21 cellular contexts compared by ENCODE assay signal in the genomic region with DNA sequence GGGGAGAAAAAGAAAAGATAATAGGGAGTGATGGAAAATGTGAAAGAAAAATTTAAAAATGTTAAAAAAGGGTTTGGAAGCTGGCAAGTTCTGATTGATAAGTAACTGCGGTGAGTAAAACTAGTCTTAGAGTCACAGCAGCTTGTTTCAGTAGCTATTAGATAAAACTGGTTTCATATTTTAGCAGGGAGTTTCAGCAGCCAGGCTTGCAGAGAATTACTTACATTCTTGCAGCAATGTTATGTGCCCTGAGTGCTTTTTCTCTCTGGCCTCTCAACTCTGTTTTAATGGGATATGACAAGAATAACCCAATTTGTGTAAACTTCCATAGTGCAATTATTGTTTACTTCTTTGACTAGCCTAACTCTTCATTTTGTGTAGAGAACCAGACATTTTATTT. TPM values are rescaled to one million over a fixed set of nuclear protein-coding genes. Genes with fewer than 3 reads are reported as not detected.
DNase-seq lines count a peak whose midpoint lies in the region; ATAC-seq and TF ChIP-seq lines count a peak whose summit lies in the region.
"Had no signal": no experiment of that assay in that cellular context is flagged by ENCODE, and none has a peak within 500 bp of the region (broad histone marks: within the 10 kb centered on the region; RNA-seq: fewer than 3 reads in every experiment).

No MANE protein-coding gene starts in this region.

- no peak overlapping the region for H2AFZ ChIP-seq in SK-N-SH (ENCODE audit: low read depth)
- no peak overlapping the region for H2AFZ ChIP-seq in HCT116 (ENCODE audit: low read depth, low read length, poor library complexity, severe bottlenecking)
- H2AFZ ChIP-seq in mammary epithelial cell (ENCODE audit: low read depth, low read length), result no peak overlapping the region

- H3K9me3 Mint-ChIP-seq in mesothelial cell of epicardium, result peaks cover 4% of the 10 kb centered on the region
- no peaks in the 10 kb centered on the region for H3K9me3 Mint-ChIP-seq in CD8-positive, alpha-beta memory T cell

- peaks cover 37% of the 10 kb centered on the region for H3K36me3 Mint-ChIP-seq in mesothelial cell of epicardium
- H3K36me3 Mint-ChIP-seq in CD8-positive, alpha-beta memory T cell, result peaks cover 20 to 49% (median 22%) of the 10 kb centered on the region in 3 donors

- TF ChIP-seq CTCF in SK-N-SH (IDR thresholded peaks at IDR 0.05), result no peak
- TF ChIP-seq CTCF in HCT116 (IDR thresholded peaks at IDR 0.05 in 2 of 3, conservative IDR thresholded peaks at IDR 0.05 in 1 of 3; ENCODE audit: borderline replicate concordance in 1 of 3, insufficient read depth in 1 of 3, low read depth in 2 of 3, low read length in 2 of 3), result no peak
- no peak for TF ChIP-seq CTCF in mammary epithelial cell (conservative IDR thresholded peaks at IDR 0.05 in 1 of 2, IDR thresholded peaks at IDR 0.05 in 1 of 2; ENCODE audit: extremely low read depth in 1 of 2, insufficient read depth in 1 of 2, low read depth in 1 of 2, low read length in 2 of 2)
- no peak for TF ChIP-seq CTCF in mesothelial cell of epicardium (IDR thresholded peaks at IDR 0.05; ENCODE audit: unreplicated experiment)

- H3K27ac ChIP-seq in SK-N-SH (ENCODE audit: low read depth in 2 of 2, low read length in 1 of 2) (no peak overlapping the region), HCT116 (ENCODE audit: low read depth, low read length) (no peak overlapping the region), mammary epithelial cell (ENCODE audit: insufficient read depth, low read depth, low read length) (no peak overlapping the region)
- H3K27ac ChIP-seq in CD8-positive, alpha-beta memory T cell (ENCODE audit: low read depth, low read length), result no peak overlapping the region
- H3K27ac ChIP-seq: 22Rv1, RWPE1 had no signal

- intact Hi-C loops in HCT116 (cut with micrococcal nuclease) (loop anchor here (10.0 kb wide), 1 partner anchor 240 kb away; no protein-coding TSS in a partner anchor), mammary epithelial cell (cut with micrococcal nuclease) (no loop called here)

- no peak for TF ChIP-seq POLR2A in HCT116 (IDR thresholded peaks at IDR 0.05; ENCODE audit: borderline replicate concordance, extremely low read depth, insufficient read depth, insufficient read length)

- TF ChIP-seq RAD21 in SK-N-SH (IDR thresholded peaks at IDR 0.05; ENCODE audit: low read length) (no peak), HCT116 (IDR thresholded peaks at IDR 0.05; ENCODE audit: low read depth) (no peak)

- peak; percentile 76 for ATAC-seq in SK-N-SH treated with all-trans-retinoic acid at 6 μM for 48 hours
- no peak for ATAC-seq in HCT116
- no peak for ATAC-seq in HG02763 (IDR thresholded peaks at IDR 0.05; ENCODE audit: unreplicated experiment)
- ATAC-seq: HepG2 had no signal

- CTCF ChIA-PET in SK-N-SH (lab: Yijun Ruan, JAX) (no interaction called here), HCT116 (lab: Charles Lee) (no interaction called here), mammary epithelial cell (lab: Charles Lee; ENCODE audit: low non-redundant PET) (no interaction called here)
- CTCF ChIA-PET in CD8-positive, alpha-beta memory T cell (lab: Charles Lee), result no interaction called here

- in situ Hi-C loops in mammary epithelial cell (cut with MboI; ENCODE audit: low sequenced_read_pairs in 2 of 2), result no loop called here

- no peaks in the 10 kb centered on the region for H3K27me3 Mint-ChIP-seq in mesothelial cell of epicardium (ENCODE audit: low read depth)
- no peaks in the 10 kb centered on the region for H3K27me3 Mint-ChIP-seq in CD8-positive, alpha-beta memory T cell

- peak overlapping the region; percentile 71 for H3K27ac Mint-ChIP-seq in mesothelial cell of epicardium
- H3K27ac Mint-ChIP-seq in CD8-positive, alpha-beta memory T cell, result no peak overlapping the region
- H3K27ac Mint-ChIP-seq: CD14-positive monocyte had no signal

- dilution Hi-C loops in mammary epithelial cell (cut with HindIII; ENCODE audit: low sequenced_read_pairs), result no loop called here

- WGBS in SK-N-SH (ENCODE audit: low lambda C conversion rate), result 100% methylated on average over 1 of the region's 1 CpG
- 100% methylated on average over 1 of the region's 1 CpG for WGBS in mammary epithelial cell (ENCODE audit: low coverage, missing lambda C conversion rate)

- H3K4me3 ChIP-seq in SK-N-SH (ENCODE audit: low read depth in 2 of 2, low read length in 1 of 2) (no peak overlapping the region), HCT116 (replicated peaks in 1 of 2; ENCODE audit: low read depth in 1 of 2, low read length in 2 of 2) (no peak overlapping the region), mammary epithelial cell (replicated peaks in 1 of 3; ENCODE audit: insufficient read depth in 1 of 3, low read depth in 2 of 3, low read length in 3 of 3) (no peak overlapping the region)
- no peak overlapping the region for H3K4me3 ChIP-seq in CD8-positive, alpha-beta memory T cell (ENCODE audit: low read length)
- H3K4me3 ChIP-seq: MG63 had no signal

- H4K20me1 ChIP-seq in SK-N-SH (ENCODE audit: insufficient read depth), result no peaks in the 10 kb centered on the region
- H4K20me1 ChIP-seq in HCT116 (ENCODE audit: insufficient read depth), result no peaks in the 10 kb centered on the region
- no peaks in the 10 kb centered on the region for H4K20me1 ChIP-seq in mammary epithelial cell (ENCODE audit: insufficient read depth, low read length)

- no peaks in the 10 kb centered on the region for H3K9me3 ChIP-seq in SK-N-SH
- H3K9me3 ChIP-seq in HCT116 (ENCODE audit: control insufficient read depth in 1 of 2, insufficient read depth in 1 of 2, low read depth in 1 of 2, low read length in 2 of 2), result no peaks in the 10 kb centered on the region
- H3K9me3 ChIP-seq in mammary epithelial cell (replicated peaks; ENCODE audit: insufficient read depth, low read length), result no peaks in the 10 kb centered on the region
- no peaks in the 10 kb centered on the region for H3K9me3 ChIP-seq in CD8-positive, alpha-beta memory T cell (ENCODE audit: low read length)
- H3K9me3 ChIP-seq: BE2C, MG63 had no signal

- H3K27me3 ChIP-seq in SK-N-SH (ENCODE audit: insufficient read depth) (no peaks in the 10 kb centered on the region), HCT116 (ENCODE audit: insufficient read depth, low read length) (no peaks in the 10 kb centered on the region), mammary epithelial cell (ENCODE audit: insufficient read depth, low read length) (no peaks in the 10 kb centered on the region)
- H3K27me3 ChIP-seq in CD8-positive, alpha-beta memory T cell (ENCODE audit: insufficient read depth, low read length, poor library complexity, severe bottlenecking), result no peaks in the 10 kb centered on the region
- H3K27me3 ChIP-seq: BE2C, MG63 had no signal

- no peaks in the 10 kb centered on the region for H3F3A ChIP-seq in SK-N-SH (replicated peaks; ENCODE audit: insufficient read depth)

- BruUV-seq in HCT116 (replicated peaks; lab: Mats Ljungman, UMichigan), result TSS peak; percentile 40
- BruUV-seq in mammary epithelial cell (replicated peaks; lab: Mats Ljungman, UMichigan), result TSS peak; percentile 20

- TF ChIP-seq EP300 in SK-N-SH (IDR thresholded peaks at IDR 0.05; ENCODE audit: borderline replicate concordance in 1 of 2, low read depth in 1 of 2, low read length in 1 of 2), result no peak

- POLR2A ChIA-PET in SK-N-SH (lab: Yijun Ruan, JAX) (no interaction called here), HCT116 (lab: Charles Lee) (no interaction called here)
- POLR2A ChIA-PET in CD8-positive, alpha-beta memory T cell (lab: Charles Lee), result no interaction called here

- RAD21 ChIA-PET in HCT116 (lab: Charles Lee; ENCODE audit: low non-redundant PET in 1 of 2, low total read pairs in 2 of 2, uncharacterized antibody in 2 of 2, unreplicated experiment in 2 of 2), result no interaction called here

- H3K36me3 ChIP-seq in SK-N-SH (replicated peaks in 1 of 2; ENCODE audit: control insufficient read depth in 1 of 2, insufficient read depth in 2 of 2, low read length in 1 of 2) (peaks cover 29 to 41% of the 10 kb centered on the region in 2 experiments), HCT116 (ENCODE audit: control insufficient read depth in 1 of 2, insufficient read depth in 2 of 2, low read length in 2 of 2) (peaks cover 2 to 16% of the 10 kb centered on the region in 2 experiments), mammary epithelial cell (ENCODE audit: insufficient read depth, low read length) (peaks cover 12% of the 10 kb centered on the region)
- peaks cover 11% of the 10 kb centered on the region for H3K36me3 ChIP-seq in CD8-positive, alpha-beta memory T cell (ENCODE audit: insufficient read depth, low read length)

- H3K9ac ChIP-seq in SK-N-SH (no peak overlapping the region), HCT116 (ENCODE audit: low read length) (no peak overlapping the region), mammary epithelial cell (ENCODE audit: insufficient read depth, low read length) (no peak overlapping the region)

- H3K4me1 Mint-ChIP-seq in mesothelial cell of epicardium, result peaks cover 6% of the 10 kb centered on the region
- no peaks in the 10 kb centered on the region for H3K4me1 Mint-ChIP-seq in CD8-positive, alpha-beta memory T cell
- H3K4me1 Mint-ChIP-seq: CD14-positive monocyte had no signal

- H3K79me2 ChIP-seq in SK-N-SH (ENCODE audit: insufficient read depth), result peaks cover 18% of the 10 kb centered on the region
- H3K79me2 ChIP-seq in HCT116 (ENCODE audit: insufficient read depth, low read length), result peaks cover 28% of the 10 kb centered on the region
- H3K79me2 ChIP-seq in mammary epithelial cell (ENCODE audit: insufficient read depth, low read length), result peaks cover 36% of the 10 kb centered on the region

- H3K4me1 ChIP-seq in SK-N-SH (ENCODE audit: control insufficient read depth in 1 of 2, insufficient read depth in 2 of 2, low read depth in 1 of 2, low read length in 1 of 2) (peaks cover 0 to 2% of the 10 kb centered on the region in 2 experiments; a peak in 1 of 4 replicates), HCT116 (ENCODE audit: control insufficient read depth in 1 of 2, insufficient read depth in 2 of 2, low read length in 2 of 2) (no peaks in the 10 kb centered on the region), mammary epithelial cell (ENCODE audit: insufficient read depth, low read length) (no peaks in the 10 kb centered on the region)
- no peaks in the 10 kb centered on the region for H3K4me1 ChIP-seq in CD8-positive, alpha-beta memory T cell (ENCODE audit: insufficient read depth, low read length)
- H3K4me1 ChIP-seq: BE2C had no signal

- no peak for DNase-seq in SK-N-SH
- DNase-seq in HCT116 (ENCODE audit: low read depth, low spot score), result no peak
- no peak for DNase-seq in mammary epithelial cell
- DNase-seq in mesothelial cell of epicardium (ENCODE audit: low spot score in 2 of 2, unreplicated experiment in 2 of 2), result no peak
- DNase-seq in mucosa of gallbladder (ENCODE audit: low spot score), result no peak
- no peak for DNase-seq in CD8-positive, alpha-beta memory T cell
- DNase-seq: BE2C, EL, GDM1, KBM-7, MG63, NCI-H2029, NCI-H446 treated with DMSO at 0.1 percent for 48 hours, NCI-H526, SHP77 had no signal

- no peak overlapping the region for H3K4me3 Mint-ChIP-seq in mesothelial cell of epicardium
- no peak overlapping the region for H3K4me3 Mint-ChIP-seq in CD8-positive, alpha-beta memory T cell
- H3K4me3 Mint-ChIP-seq: CD14-positive monocyte had no signal

- H3K9me2 ChIP-seq in SK-N-SH (no peaks in the 10 kb centered on the region), HCT116 (ENCODE audit: insufficient read depth) (no peaks in the 10 kb centered on the region)

- no peak overlapping the region for H3K4me2 ChIP-seq in SK-N-SH
- H3K4me2 ChIP-seq in HCT116 (ENCODE audit: low read length), result no peak overlapping the region
- no peak overlapping the region for H3K4me2 ChIP-seq in mammary epithelial cell (ENCODE audit: insufficient read depth, low read depth, low read length)

RNA-seq across cellular contexts. Expression of a gene that starts 33.6 kb away (rescaled TPM):
- polyA plus RNA-seq in SK-N-SH (2012; rRNA removed) (107 and 109 TPM in 2 replicates), mammary epithelial cell (81.1 TPM)
- polyA plus RNA-seq in SK-N-SH (2012; cell fraction: cytosol; rRNA removed), result 63.2 and 79.8 TPM in 2 replicates
- 91.8 and 122 TPM in 2 replicates for polyA plus RNA-seq in SK-N-SH (2012; cell fraction: nucleus; rRNA removed)
- total RNA-seq in HCT116 (2021; ENCODE audit: unreplicated experiment) (68.3 TPM), mammary epithelial cell (10 to 100 TPM; 32.8 to 58.5 TPM), mesothelial cell of epicardium (50.6 to 52.8 TPM (median 51.6 TPM) in 3 replicates), mucosa of gallbladder (44.4 TPM)
- polyA plus RNA-seq in HCT116 (2012), result 56.9 and 72.0 TPM in 2 replicates
- polyA minus RNA-seq in mammary epithelial cell, result 68.0 TPM
- total RNA-seq in CD8-positive, alpha-beta memory T cell, result 10 to 100 TPM; 33.0 to 42.0 TPM
- polyA plus RNA-seq in CD8-positive, alpha-beta memory T cell, result 20.9 TPM

RNA-seq across cellular contexts. Expression of a gene that starts 33.9 kb away (rescaled TPM):
- polyA plus RNA-seq in SK-N-SH (2012; rRNA removed) (7.0 and 9.9 TPM in 2 replicates), mammary epithelial cell (10.1 TPM)
- 5.3 and 6.7 TPM in 2 replicates for polyA plus RNA-seq in SK-N-SH (2012; cell fraction: cytosol; rRNA removed)
- polyA plus RNA-seq in SK-N-SH (2012; cell fraction: nucleus; rRNA removed), result 22.3 and 23.4 TPM in 2 replicates
- total RNA-seq in HCT116 (2021; ENCODE audit: unreplicated experiment) (30.6 TPM), mammary epithelial cell (10 to 100 TPM; 17.8 to 19.6 TPM), mesothelial cell of epicardium (32.5 to 34.8 TPM (median 33.0 TPM) in 3 replicates), mucosa of gallbladder (24.8 TPM)
- polyA plus RNA-seq in HCT116 (2012), result 14.8 and 16.4 TPM in 2 replicates
- polyA minus RNA-seq in mammary epithelial cell, result 73.0 TPM
- 10 to 100 TPM; 35.6 to 41.7 TPM for total RNA-seq in CD8-positive, alpha-beta memory T cell
- polyA plus RNA-seq in CD8-positive, alpha-beta memory T cell, result 9.1 TPM
